ENCODE assay signal across 24 cellular contexts in the genomic region with DNA sequence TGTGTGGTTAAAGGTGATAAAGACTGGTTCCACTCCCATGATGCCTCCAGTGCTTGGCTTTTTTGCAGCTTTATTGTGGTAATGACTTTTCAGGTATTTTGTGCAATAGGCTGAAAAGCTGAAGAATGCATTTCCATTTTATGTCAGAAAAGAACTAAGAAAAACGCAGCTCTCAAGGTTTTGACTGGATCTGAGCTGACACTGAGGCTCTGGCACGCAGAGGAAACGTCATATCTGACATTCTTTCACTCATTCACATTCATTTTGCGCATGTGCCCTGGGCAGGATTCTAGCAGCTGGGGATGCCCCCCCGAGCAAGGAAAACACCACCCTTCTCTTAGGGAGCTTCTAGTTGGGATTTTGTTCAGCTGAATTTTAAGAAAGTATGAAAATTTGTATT.
"Had no signal": no experiment of that assay in that cellular context is flagged by ENCODE, and none has a peak within 500 bp of the region (broad histone marks: within the 10 kb centered on the region; RNA-seq: fewer than 3 reads in every experiment).

No MANE protein-coding gene starts in this region.

- ATAC-seq: stimulated activated effector memory CD8-positive, alpha-beta T cell treated with anti-CD3 and anti-CD28 coated beads, Interleukin-12 subunit alpha, Interleukin-12 subunit beta, amount 100 ng/mL, for 72 hours; stimulated activated naive B cell treated with anti-CD40 and anti-IgM and Interleukin-4, amounts not matched to agents 10 μg/mL and 1 μg/mL and 100 μg/mL, for 72 hours; stimulated activated naive CD8-positive, alpha-beta T cell treated with anti-CD3 and anti-CD28 coated beads, Interleukin-15, amount 100 ng/mL, for 72 hours; stimulated activated naive CD8-positive, alpha-beta T cell treated with anti-CD3 and anti-CD28 coated beads, Interleukin-15, Interleukin-2, amounts not matched to agents 100 U/mL and 50 U/mL, for 24 hours; upper lobe of right lung had no signal

- H3K27ac ChIP-seq: stomach, suprapubic skin, testis, thoracic aorta, thyroid gland, tibial artery, tibial nerve, transverse colon, upper lobe of left lung, upper lobe of right lung, uterus, vagina had no signal

- H3K27me3 ChIP-seq: testis, thyroid gland, vagina had no signal

- DNase-seq: stimulated activated CD4-positive, alpha-beta T cell treated with anti-CD3 and anti-CD28 coated beads, Interleukin-2, amount 100 ng/mL, for 48 hours; stimulated activated CD4-positive, alpha-beta T cell treated with anti-CD3 and anti-CD28 coated beads, Interleukin-4, amount 100 ng/mL, for 1 hour; stimulated activated CD4-positive, alpha-beta T cell treated with anti-CD3 and anti-CD28 coated beads, Interleukin-4, amount 100 ng/mL, for 24 hours; stimulated activated CD4-positive, alpha-beta T cell treated with anti-CD3 and anti-CD28 coated beads, Interleukin-4, amount 100 ng/mL, for 4 hours; stimulated activated CD8-positive, alpha-beta memory T cell treated with anti-CD3 and anti-CD28 coated beads, Interleukin-4, amount 100 ng/mL, for 48 hours; stimulated activated naive B cell treated with anti-CD40 and anti-IgM and Interleukin-4, amounts not matched to agents 10 μg/mL and 1 μg/mL and 100 μg/mL, for 72 hours; stimulated activated naive CD4-positive, alpha-beta T cell; stimulated activated naive CD4-positive, alpha-beta T cell treated with Interleukin-2 at 50 U/mL for 16 hours; stimulated activated naive CD8-positive, alpha-beta T cell treated with anti-CD3 and anti-CD28 coated beads, Interleukin-15, amount 100 ng/mL, for 72 hours; stimulated activated naive CD8-positive, alpha-beta T cell treated with anti-CD3 and anti-CD28 coated beads, Interleukin-15, Interleukin-2, amounts not matched to agents 100 U/mL and 50 U/mL, for 24 hours; stomach; substantia nigra; testis; thyroid gland; tibial artery; transverse colon; upper lobe of left lung; upper lobe of right lung; uterus had no signal

- H3K4me1 ChIP-seq: stomach, suprapubic skin, testis, tibial artery, transverse colon, upper lobe of left lung, upper lobe of right lung, uterus, vagina had no signal

- H3K9me3 ChIP-seq: stomach, suprapubic skin, testis, thoracic aorta, thyroid gland, tibial artery, tibial nerve, transverse colon, upper lobe of left lung, upper lobe of right lung, uterus, vagina had no signal

- H3K36me3 ChIP-seq: stomach, suprapubic skin, thoracic aorta, thyroid gland, tibial artery, tibial nerve, transverse colon, upper lobe of left lung, upper lobe of right lung, uterus, vagina had no signal

- H3K4me3 ChIP-seq: stomach, suprapubic skin, testis, thoracic aorta, thyroid gland, tibial artery, tibial nerve, transverse colon, upper lobe of left lung, upper lobe of right lung, uterus, vagina had no signal
